Comparison of ENCODE assay signal across 26 cellular contexts in genomic region chr15:88939486-88939806, GRCh38.
"Had no signal": no experiment of that assay in that cellular context is flagged by ENCODE, and none has a peak within 500 bp of the region (broad histone marks: within the 10 kb centered on the region; RNA-seq: fewer than 3 reads in every experiment).

No MANE protein-coding gene starts in this region.

- H3K4me1 ChIP-seq: ascending aorta, body of pancreas had no signal

- FAIRE-seq: bronchial epithelial cell had no signal

- H3K9me3 Mint-ChIP-seq: activated CD8-positive, alpha-beta T cell treated with anti-CD3 and anti-CD28 coated beads for 36 hours; activated T-cell treated with anti-CD3 and anti-CD28 coated beads, Interleukin-2, amount 50 U/mL, for 72 hours; activated T-helper 2 cell treated with anti-CD3 and anti-CD28 coated beads, Interferon-gamma antibody, Interleukin-2, Interleukin-4, amounts not matched to agents 10 μg/mL and 5 μg/mL and 100 μg/mL, durations not matched to agents 14 hours and 24 hours and 36 hours had no signal

- H3K27ac ChIP-seq: ascending aorta, body of pancreas, VCaP had no signal

- H3K9me3 ChIP-seq: ascending aorta, body of pancreas, MG63 had no signal

- H3K4me3 Mint-ChIP-seq: activated CD8-positive, alpha-beta T cell treated with anti-CD3 and anti-CD28 coated beads for 36 hours; activated T-cell treated with anti-CD3 and anti-CD28 coated beads, Interleukin-2, amount 50 U/mL, for 72 hours had no signal

- DNase-seq: activated CD4-positive, alpha-beta T cell treated with anti-CD3 and anti-CD28 coated beads for 4 hours; activated CD8-positive, alpha-beta memory T cell treated with anti-CD3 and anti-CD28 coated beads, Interleukin-2, amount 50 U/mL, for 4 hours; activated CD8-positive, alpha-beta T cell treated with anti-CD3 and anti-CD28 coated beads for 36 hours; activated gamma-delta T cell treated with Interleukin-2 at 50 U/mL for 16 hours; activated naive CD4-positive, alpha-beta T cell treated with anti-CD3 and anti-CD28 coated beads, Interleukin-2, amount 50 U/mL, for 16 hours; activated T-cell treated with anti-CD3 and anti-CD28 coated beads, Interleukin-2, amount 50 U/mL, for 72 hours; body of pancreas; central memory CD4-positive, alpha-beta T cell; MG63; MV-4-11; NCI-H1092 treated with DMSO at 0.1 percent for 48 hours; NCI-H1436; NCI-H1694 treated with DMSO at 0.1 percent for 48 hours; NCI-H2029 treated with DMSO at 0.1 percent for 48 hours; NCI-H345; NCI-H510A treated with DMSO at 0.1 percent for 48 hours; NCI-H69; NK-92 treated with Interleukin-12 subunit alpha and Interleukin-12 subunit beta, amount 100 ng/mL, for 24 hours; PC-3; SHP77 treated with DMSO at 0.1 percent for 48 hours; T-helper 2 cell; T1000 had no signal

- H3K4me3 ChIP-seq: ascending aorta, body of pancreas, MG63 had no signal

- H3K27ac Mint-ChIP-seq: activated CD8-positive, alpha-beta T cell treated with anti-CD3 and anti-CD28 coated beads for 36 hours; activated T-cell treated with anti-CD3 and anti-CD28 coated beads, Interleukin-2, amount 50 U/mL, for 72 hours; activated T-helper 2 cell treated with anti-CD3 and anti-CD28 coated beads, Interferon-gamma antibody, Interleukin-2, Interleukin-4, amounts not matched to agents 10 μg/mL and 5 μg/mL and 100 μg/mL, durations not matched to agents 14 hours and 24 hours and 36 hours had no signal

- ATAC-seq: activated CD8-positive, alpha-beta T cell treated with anti-CD3 and anti-CD28 coated beads for 36 hours; activated T-cell treated with anti-CD3 and anti-CD28 coated beads, Interleukin-2, amount 50 U/mL, for 72 hours; body of pancreas; PC-3 had no signal

- H3K27me3 Mint-ChIP-seq: activated CD8-positive, alpha-beta T cell treated with anti-CD3 and anti-CD28 coated beads for 36 hours had no signal

- H3K36me3 ChIP-seq: ascending aorta, MG63 had no signal

- H3K27me3 ChIP-seq: ascending aorta, body of pancreas, MG63 had no signal
